ENCODE assay signal across 1 cellular context in the genomic region with DNA sequence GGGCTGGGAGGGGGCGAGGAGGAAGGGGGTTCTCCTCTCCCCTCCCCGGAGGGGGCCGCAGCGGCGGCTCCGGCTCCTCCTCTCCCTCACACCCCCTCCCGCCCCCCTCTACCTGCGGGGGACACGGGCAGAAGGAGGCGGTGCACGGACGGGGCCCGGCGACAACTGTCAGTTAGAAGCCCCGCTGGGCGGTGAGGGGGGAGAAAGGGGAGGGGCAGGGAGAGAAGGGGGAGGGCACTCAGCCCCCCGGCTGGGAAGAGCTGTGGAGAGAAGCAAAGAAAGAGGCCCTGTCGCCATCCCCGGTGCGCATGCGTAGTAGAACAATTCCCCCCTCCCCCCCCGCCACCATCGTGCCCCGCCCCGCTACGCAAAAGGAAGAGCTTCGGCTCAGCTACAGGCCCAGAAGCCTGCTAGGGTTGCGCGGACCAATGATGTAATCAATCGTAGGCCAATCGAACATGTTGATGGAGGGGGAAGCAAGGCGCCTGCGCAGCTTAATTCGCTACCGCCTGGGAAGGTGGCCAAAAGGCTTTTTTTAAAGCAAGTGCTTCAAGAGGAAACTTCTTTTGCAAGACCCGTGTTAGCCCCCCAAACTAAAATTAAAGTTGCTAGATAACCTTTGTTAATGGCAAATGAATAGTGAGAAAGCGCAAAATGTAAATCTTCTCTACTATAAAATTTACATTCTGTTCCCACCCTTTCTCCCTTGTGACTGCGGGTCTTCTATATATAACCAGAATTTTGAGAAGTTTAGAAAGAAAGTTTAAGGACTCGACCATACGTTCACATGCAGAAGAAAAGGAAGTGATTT.
A peak's percentile ranks its signal among the peaks of the same experiment; 100 is the strongest.
TF ChIP-seq lines count a peak whose summit lies in the region.

No MANE protein-coding gene starts in this region.

TF ChIP-seq in K562, 482 proteins besides CTCF, POLR2A, EP300 and RAD21 (continued from another document and continues in another):
- TF ChIP-seq, protein P1, sequence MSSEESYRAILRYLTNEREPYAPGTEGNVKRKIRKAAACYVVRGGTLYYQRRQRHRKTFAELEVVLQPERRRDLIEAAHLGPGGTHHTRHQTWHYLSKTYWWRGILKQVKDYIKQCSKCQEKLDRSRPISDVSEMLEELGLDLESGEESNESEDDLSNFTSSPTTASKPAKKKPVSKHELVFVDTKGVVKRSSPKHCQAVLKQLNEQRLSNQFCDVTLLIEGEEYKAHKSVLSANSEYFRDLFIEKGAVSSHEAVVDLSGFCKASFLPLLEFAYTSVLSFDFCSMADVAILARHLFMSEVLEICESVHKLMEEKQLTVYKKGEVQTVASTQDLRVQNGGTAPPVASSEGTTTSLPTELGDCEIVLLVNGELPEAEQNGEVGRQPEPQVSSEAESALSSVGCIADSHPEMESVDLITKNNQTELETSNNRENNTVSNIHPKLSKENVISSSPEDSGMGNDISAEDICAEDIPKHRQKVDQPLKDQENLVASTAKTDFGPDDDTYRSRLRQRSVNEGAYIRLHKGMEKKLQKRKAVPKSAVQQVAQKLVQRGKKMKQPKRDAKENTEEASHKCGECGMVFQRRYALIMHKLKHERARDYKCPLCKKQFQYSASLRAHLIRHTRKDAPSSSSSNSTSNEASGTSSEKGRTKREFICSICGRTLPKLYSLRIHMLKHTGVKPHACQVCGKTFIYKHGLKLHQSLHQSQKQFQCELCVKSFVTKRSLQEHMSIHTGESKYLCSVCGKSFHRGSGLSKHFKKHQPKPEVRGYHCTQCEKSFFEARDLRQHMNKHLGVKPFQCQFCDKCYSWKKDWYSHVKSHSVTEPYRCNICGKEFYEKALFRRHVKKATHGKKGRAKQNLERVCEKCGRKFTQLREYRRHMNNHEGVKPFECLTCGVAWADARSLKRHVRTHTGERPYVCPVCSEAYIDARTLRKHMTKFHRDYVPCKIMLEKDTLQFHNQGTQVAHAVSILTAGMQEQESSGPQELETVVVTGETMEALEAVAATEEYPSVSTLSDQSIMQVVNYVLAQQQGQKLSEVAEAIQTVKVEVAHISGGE (CRISPR knock-in tag; IDR thresholded peaks at IDR 0.05): peak in 1 of 3 experiments; percentile 32; a peak in 1 of 6 replicates
- TF ChIP-seq BDP1 (IDR thresholded peaks at IDR 0.05; ENCODE audit: insufficient read depth, insufficient read length) (no peak), POLR2AphosphoS5 (IDR thresholded peaks at IDR 0.05; ENCODE audit: control insufficient read depth, insufficient read depth, low read depth, low read length) (peak; percentile 6; the same call in 1 of the 2 replicates), TAF7 (tag; IDR thresholded peaks at IDR 0.05) (peak; percentile 56; the same call in 1 of the 2 replicates), SAP30 (IDR thresholded peaks at IDR 0.05; ENCODE audit: borderline replicate concordance, insufficient read depth, low read depth, low read length, poor library complexity, severe bottlenecking) (no peak), EGR1 (conservative IDR thresholded peaks at IDR 0.05) (peak; percentile 52), ARNT (IDR thresholded peaks at IDR 0.05) (no peak), POLR2G (IDR thresholded peaks at IDR 0.05; ENCODE audit: low read depth, low read length) (peak; percentile 56; the same call in 1 of the 2 replicates), KDM4B (IDR thresholded peaks at IDR 0.05; ENCODE audit: borderline replicate concordance in 2 of 2, low read depth in 1 of 2) (no peak), FOXJ2 (tag; IDR thresholded peaks at IDR 0.05) (0 out of 2 replicates have a peak, but pooled peaks have one; percentile 46), TCF7 (IDR thresholded peaks at IDR 0.05; ENCODE audit: borderline replicate concordance) (no peak), ETS2 (tag; IDR thresholded peaks at IDR 0.05; ENCODE audit: borderline replicate concordance, poor library complexity, severe bottlenecking) (no peak), SRSF1 (IDR thresholded peaks at IDR 0.05; ENCODE audit: low read depth, low read length) (no peak), ZNF717 (CRISPR knock-in tag; IDR thresholded peaks at IDR 0.05) (no peak), ARID1B (IDR thresholded peaks at IDR 0.05) (0 out of 2 replicates have a peak, but pooled peaks have one; percentile 9), SMARCA4 (IDR thresholded peaks at IDR 0.05) (no peak), PPARD (CRISPR knock-in tag; IDR thresholded peaks at IDR 0.05) (no peak), PTTG1 (tag; IDR thresholded peaks at IDR 0.05; ENCODE audit: low read depth) (no peak), ATF7 (IDR thresholded peaks at IDR 0.05) (peak; percentile 79; the same call in 1 of the 2 replicates), PURB (CRISPR knock-in tag; IDR thresholded peaks at IDR 0.05; ENCODE audit: low read depth) (no peak), LEF1 (IDR thresholded peaks at IDR 0.05) (no peak), FOSL1 (tag; conservative IDR thresholded peaks at IDR 0.05) (no peak), CAMTA2 (CRISPR knock-in tag; conservative IDR thresholded peaks at IDR 0.05) (no peak), FOXK2 (conservative IDR thresholded peaks at IDR 0.05 in 1 of 2, IDR thresholded peaks at IDR 0.05 in 1 of 2; ENCODE audit: low read depth in 2 of 2) (peak; percentile 67 to 78; a peak in 3 of 4 replicates), FOXA1 (IDR thresholded peaks at IDR 0.05; ENCODE audit: borderline replicate concordance) (no peak), CREM (IDR thresholded peaks at IDR 0.05; ENCODE audit: low read depth) (peak; percentile 96), ETV1 (tag; conservative IDR thresholded peaks at IDR 0.05; ENCODE audit: low read depth) (no peak), CEBPG (CRISPR knock-in tag; IDR thresholded peaks at IDR 0.05) (peak; percentile 67), CEBPG (tag; conservative IDR thresholded peaks at IDR 0.05 in 1 of 2, IDR thresholded peaks at IDR 0.05 in 1 of 2) (peak; percentile 40 to 75; a peak in 2 of 4 replicates), ZZZ3 (IDR thresholded peaks at IDR 0.05) (no peak), HDAC1 (IDR thresholded peaks at IDR 0.05) (peak in 1 of 2 experiments; percentile 53; a peak in 2 of 4 replicates), ZNF24 (IDR thresholded peaks at IDR 0.05) (no peak), GTF2E2 (tag; IDR thresholded peaks at IDR 0.05) (no peak), CBFB (CRISPR knock-in tag; IDR thresholded peaks at IDR 0.05) (no peak), YY1 (IDR thresholded peaks at IDR 0.05; ENCODE audit: borderline replicate concordance in 1 of 3, control insufficient read depth in 1 of 3, extremely low read depth in 1 of 3, insufficient read depth in 3 of 3, insufficient read length in 1 of 3, insufficient replicate concordance in 2 of 3, low read depth in 1 of 3, low read length in 2 of 3) (no peak), PHF20 (IDR thresholded peaks at IDR 0.05; ENCODE audit: partially characterized antibody) (peak; percentile 66)
- TF ChIP-seq, protein P2, sequence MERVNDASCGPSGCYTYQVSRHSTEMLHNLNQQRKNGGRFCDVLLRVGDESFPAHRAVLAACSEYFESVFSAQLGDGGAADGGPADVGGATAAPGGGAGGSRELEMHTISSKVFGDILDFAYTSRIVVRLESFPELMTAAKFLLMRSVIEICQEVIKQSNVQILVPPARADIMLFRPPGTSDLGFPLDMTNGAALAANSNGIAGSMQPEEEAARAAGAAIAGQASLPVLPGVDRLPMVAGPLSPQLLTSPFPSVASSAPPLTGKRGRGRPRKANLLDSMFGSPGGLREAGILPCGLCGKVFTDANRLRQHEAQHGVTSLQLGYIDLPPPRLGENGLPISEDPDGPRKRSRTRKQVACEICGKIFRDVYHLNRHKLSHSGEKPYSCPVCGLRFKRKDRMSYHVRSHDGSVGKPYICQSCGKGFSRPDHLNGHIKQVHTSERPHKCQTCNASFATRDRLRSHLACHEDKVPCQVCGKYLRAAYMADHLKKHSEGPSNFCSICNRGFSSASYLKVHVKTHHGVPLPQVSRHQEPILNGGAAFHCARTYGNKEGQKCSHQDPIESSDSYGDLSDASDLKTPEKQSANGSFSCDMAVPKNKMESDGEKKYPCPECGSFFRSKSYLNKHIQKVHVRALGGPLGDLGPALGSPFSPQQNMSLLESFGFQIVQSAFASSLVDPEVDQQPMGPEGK (CRISPR knock-in tag; IDR thresholded peaks at IDR 0.05; ENCODE audit: borderline replicate concordance): no peak
- TF ChIP-seq, protein P3, sequence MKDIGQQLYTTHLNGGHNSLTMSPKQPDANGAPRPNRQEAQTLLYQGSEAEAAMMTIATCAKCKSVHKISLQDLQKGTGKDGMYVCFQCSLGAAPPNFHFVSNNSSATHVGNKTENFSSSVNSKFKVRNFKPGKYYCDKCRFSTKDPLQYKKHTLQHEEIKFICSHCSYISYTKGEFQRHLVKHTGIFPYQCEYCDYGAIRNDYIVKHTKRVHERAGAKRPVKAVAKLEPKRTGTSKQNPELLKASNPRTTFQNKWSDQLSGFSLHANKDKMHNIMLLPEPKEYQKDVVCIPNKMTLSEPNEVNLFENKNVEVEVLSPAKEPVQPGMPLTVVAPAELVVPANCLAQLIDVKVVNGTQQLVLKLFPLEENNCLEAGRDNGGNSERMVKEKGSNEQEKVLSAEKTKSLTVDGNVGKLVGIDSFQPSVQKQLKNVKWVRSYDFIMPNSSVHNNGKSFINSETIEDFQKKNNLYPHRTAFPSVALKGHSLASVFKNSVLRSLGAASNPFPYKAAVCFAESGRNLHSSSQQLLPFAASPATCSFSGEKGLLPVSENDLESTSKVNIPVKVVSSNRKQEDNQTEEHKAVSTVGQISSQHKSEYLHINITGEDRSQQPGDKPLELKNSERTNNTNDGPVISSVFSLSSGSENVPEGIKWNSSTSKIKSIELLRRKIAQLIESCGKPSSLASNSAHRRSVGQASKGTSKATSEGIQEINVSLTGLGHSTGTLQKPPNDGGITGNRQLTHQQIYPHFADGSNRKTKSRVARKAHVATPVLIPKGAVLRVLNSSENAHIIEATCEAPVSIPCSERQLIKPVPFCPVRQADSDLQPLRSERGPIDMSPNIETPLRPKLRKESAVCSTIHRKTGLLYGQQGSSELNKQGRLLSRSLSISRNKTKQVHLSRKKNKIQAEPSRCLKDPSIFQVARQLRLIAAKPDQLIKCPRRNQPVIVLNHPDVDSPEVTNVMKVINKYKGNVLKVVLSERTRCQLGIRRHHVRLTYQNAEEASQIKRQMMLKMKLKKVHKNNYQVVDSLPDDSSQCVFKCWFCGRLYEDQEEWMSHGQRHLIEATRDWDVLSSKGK (CRISPR knock-in tag; IDR thresholded peaks at IDR 0.05): no peak
- TF ChIP-seq, protein P4, sequence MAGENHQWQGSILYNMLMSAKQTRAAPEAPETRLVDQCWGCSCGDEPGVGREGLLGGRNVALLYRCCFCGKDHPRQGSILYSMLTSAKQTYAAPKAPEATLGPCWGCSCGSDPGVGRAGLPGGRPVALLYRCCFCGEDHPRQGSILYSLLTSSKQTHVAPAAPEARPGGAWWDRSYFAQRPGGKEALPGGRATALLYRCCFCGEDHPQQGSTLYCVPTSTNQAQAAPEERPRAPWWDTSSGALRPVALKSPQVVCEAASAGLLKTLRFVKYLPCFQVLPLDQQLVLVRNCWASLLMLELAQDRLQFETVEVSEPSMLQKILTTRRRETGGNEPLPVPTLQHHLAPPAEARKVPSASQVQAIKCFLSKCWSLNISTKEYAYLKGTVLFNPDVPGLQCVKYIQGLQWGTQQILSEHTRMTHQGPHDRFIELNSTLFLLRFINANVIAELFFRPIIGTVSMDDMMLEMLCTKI (IDR thresholded peaks at IDR 0.05; ENCODE audit: partially characterized antibody): no peak
- TF ChIP-seq, protein P5, sequence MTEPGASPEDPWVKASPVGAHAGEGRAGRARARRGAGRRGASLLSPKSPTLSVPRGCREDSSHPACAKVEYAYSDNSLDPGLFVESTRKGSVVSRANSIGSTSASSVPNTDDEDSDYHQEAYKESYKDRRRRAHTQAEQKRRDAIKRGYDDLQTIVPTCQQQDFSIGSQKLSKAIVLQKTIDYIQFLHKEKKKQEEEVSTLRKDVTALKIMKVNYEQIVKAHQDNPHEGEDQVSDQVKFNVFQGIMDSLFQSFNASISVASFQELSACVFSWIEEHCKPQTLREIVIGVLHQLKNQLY (CRISPR knock-in tag; conservative IDR thresholded peaks at IDR 0.05): no peak
- TF ChIP-seq, protein P6, sequence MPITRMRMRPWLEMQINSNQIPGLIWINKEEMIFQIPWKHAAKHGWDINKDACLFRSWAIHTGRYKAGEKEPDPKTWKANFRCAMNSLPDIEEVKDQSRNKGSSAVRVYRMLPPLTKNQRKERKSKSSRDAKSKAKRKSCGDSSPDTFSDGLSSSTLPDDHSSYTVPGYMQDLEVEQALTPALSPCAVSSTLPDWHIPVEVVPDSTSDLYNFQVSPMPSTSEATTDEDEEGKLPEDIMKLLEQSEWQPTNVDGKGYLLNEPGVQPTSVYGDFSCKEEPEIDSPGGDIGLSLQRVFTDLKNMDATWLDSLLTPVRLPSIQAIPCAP (CRISPR knock-in tag; IDR thresholded peaks at IDR 0.05; ENCODE audit: borderline replicate concordance): no peak
- TF ChIP-seq, protein P7, sequence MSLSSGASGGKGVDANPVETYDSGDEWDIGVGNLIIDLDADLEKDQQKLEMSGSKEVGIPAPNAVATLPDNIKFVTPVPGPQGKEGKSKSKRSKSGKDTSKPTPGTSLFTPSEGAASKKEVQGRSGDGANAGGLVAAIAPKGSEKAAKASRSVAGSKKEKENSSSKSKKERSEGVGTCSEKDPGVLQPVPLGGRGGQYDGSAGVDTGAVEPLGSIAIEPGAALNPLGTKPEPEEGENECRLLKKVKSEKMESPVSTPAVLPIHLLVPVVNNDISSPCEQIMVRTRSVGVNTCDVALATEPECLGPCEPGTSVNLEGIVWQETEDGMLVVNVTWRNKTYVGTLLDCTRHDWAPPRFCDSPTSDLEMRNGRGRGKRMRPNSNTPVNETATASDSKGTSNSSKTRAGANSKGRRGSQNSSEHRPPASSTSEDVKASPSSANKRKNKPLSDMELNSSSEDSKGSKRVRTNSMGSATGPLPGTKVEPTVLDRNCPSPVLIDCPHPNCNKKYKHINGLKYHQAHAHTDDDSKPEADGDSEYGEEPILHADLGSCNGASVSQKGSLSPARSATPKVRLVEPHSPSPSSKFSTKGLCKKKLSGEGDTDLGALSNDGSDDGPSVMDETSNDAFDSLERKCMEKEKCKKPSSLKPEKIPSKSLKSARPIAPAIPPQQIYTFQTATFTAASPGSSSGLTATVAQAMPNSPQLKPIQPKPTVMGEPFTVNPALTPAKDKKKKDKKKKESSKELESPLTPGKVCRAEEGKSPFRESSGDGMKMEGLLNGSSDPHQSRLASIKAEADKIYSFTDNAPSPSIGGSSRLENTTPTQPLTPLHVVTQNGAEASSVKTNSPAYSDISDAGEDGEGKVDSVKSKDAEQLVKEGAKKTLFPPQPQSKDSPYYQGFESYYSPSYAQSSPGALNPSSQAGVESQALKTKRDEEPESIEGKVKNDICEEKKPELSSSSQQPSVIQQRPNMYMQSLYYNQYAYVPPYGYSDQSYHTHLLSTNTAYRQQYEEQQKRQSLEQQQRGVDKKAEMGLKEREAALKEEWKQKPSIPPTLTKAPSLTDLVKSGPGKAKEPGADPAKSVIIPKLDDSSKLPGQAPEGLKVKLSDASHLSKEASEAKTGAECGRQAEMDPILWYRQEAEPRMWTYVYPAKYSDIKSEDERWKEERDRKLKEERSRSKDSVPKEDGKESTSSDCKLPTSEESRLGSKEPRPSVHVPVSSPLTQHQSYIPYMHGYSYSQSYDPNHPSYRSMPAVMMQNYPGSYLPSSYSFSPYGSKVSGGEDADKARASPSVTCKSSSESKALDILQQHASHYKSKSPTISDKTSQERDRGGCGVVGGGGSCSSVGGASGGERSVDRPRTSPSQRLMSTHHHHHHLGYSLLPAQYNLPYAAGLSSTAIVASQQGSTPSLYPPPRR (CRISPR knock-in tag; IDR thresholded peaks at IDR 0.05; ENCODE audit: borderline replicate concordance): no peak
- TF ChIP-seq, protein P8, sequence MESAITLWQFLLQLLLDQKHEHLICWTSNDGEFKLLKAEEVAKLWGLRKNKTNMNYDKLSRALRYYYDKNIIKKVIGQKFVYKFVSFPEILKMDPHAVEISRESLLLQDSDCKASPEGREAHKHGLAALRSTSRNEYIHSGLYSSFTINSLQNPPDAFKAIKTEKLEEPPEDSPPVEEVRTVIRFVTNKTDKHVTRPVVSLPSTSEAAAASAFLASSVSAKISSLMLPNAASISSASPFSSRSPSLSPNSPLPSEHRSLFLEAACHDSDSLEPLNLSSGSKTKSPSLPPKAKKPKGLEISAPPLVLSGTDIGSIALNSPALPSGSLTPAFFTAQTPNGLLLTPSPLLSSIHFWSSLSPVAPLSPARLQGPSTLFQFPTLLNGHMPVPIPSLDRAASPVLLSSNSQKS (CRISPR knock-in tag; IDR thresholded peaks at IDR 0.05): no peak
